In genomic region chr15:75455424-75455981, GRCh38 we compare ENCODE assay signal across 8 cellular contexts. TPM values are rescaled to one million over a fixed set of nuclear protein-coding genes. Genes with fewer than 3 reads are reported as not detected.
DNase-seq lines count a peak whose midpoint lies in the region; ATAC-seq and TF ChIP-seq lines count a peak whose summit lies in the region.

No MANE protein-coding gene starts in this region.

- peaks cover 36% of the 10 kb centered on the region for H3K4me1 Mint-ChIP-seq in dendritic cell treated with granulocyte-macrophage colony-stimulating factor and Interleukin-4, amounts not matched to agents 40 ng/mL and 50 ng/mL, for 4 days (ENCODE audit: low read depth)

- peak overlapping the region; percentile 96 for H3K4me3 ChIP-seq in H7 (ENCODE audit: insufficient read depth, low read depth, low read length)
- peak overlapping the region; percentile 92 to 96 for H3K4me3 ChIP-seq in left lung

- H3K4me1 ChIP-seq in left lung, result peaks cover 16 to 33% of the 10 kb centered on the region in 2 donors

- peak overlapping the region; percentile 90 for H3K4me3 Mint-ChIP-seq in dendritic cell treated with granulocyte-macrophage colony-stimulating factor and Interleukin-4, amounts not matched to agents 40 ng/mL and 50 ng/mL, for 4 days

- H3K27me3 Mint-ChIP-seq in dendritic cell treated with granulocyte-macrophage colony-stimulating factor and Interleukin-4, amounts not matched to agents 40 ng/mL and 50 ng/mL, for 4 days, result no peaks in the 10 kb centered on the region

- intact Hi-C loops in dendritic cell treated with granulocyte-macrophage colony-stimulating factor and Interleukin-4, amounts not matched to agents 40 ng/mL and 50 ng/mL, for 4 days (cut with micrococcal nuclease), result loop anchor here (10.0 kb wide), 1 partner anchor 431 kb away; the partner anchor contains the start of gene PPCDC
- intact Hi-C loops in left lung (cut with DNase I), result no loop called here

- H3K27ac Mint-ChIP-seq in dendritic cell treated with granulocyte-macrophage colony-stimulating factor and Interleukin-4, amounts not matched to agents 40 ng/mL and 50 ng/mL, for 4 days, result peak overlapping the region; percentile 96

- no peaks in the 10 kb centered on the region for H3K9me3 ChIP-seq in left lung

- TF ChIP-seq CTCF in left lung (IDR thresholded peaks at IDR 0.05), result no peak

- no peaks in the 10 kb centered on the region for H3K9me3 Mint-ChIP-seq in dendritic cell treated with granulocyte-macrophage colony-stimulating factor and Interleukin-4, amounts not matched to agents 40 ng/mL and 50 ng/mL, for 4 days

- peak; percentile 89 for DNase-seq in AG08396 (ENCODE audit: low spot score)
- peak; percentile 95 for DNase-seq in H7
- peak; percentile 74 for DNase-seq in NCI-H69 (lab: John Stamatoyannopoulos, UW)
- DNase-seq in activated CD4-positive, alpha-beta T cell treated with anti-CD3 and anti-CD28 coated beads, Interleukin-2, amount 50 U/mL, for 48 hours, result peak; percentile 90 to 93
- peak; percentile 92 to 95 for DNase-seq in left lung
- peak; percentile 92 for DNase-seq in stimulated activated CD4-positive, alpha-beta T cell treated with anti-CD3 and anti-CD28 coated beads, Interleukin-2, amount 100 ng/mL, for 24 hours

- H3K27me3 ChIP-seq in H7 (ENCODE audit: control insufficient read depth, insufficient read depth, low read length), result no peaks in the 10 kb centered on the region
- no peaks in the 10 kb centered on the region for H3K27me3 ChIP-seq in left lung

- ATAC-seq in left lung, result peak; percentile 36
- ATAC-seq in GM19351 (IDR thresholded peaks at IDR 0.05; ENCODE audit: unreplicated experiment), result no peak

- H3K36me3 Mint-ChIP-seq in dendritic cell treated with granulocyte-macrophage colony-stimulating factor and Interleukin-4, amounts not matched to agents 40 ng/mL and 50 ng/mL, for 4 days (ENCODE audit: low read depth), result peaks cover 26% of the 10 kb centered on the region

- peak overlapping the region; percentile 93 to 94 for H3K27ac ChIP-seq in left lung

- H3K36me3 ChIP-seq in H7 (replicated peaks; ENCODE audit: control insufficient read depth, insufficient read depth, low read length) (no peaks in the 10 kb centered on the region), left lung (no peaks in the 10 kb centered on the region)

RNA-seq across cellular contexts. Expression of gene SIN3A, which starts 4.0 kb away (rescaled TPM):
- 42.7 and 44.9 TPM in 2 replicates for total RNA-seq in H7 (2014; rRNA removed; shearing (Covaris generic))
- total RNA-seq in left lung, result 10 to 100 TPM; 49.4 to 50.5 TPM
